In the genomic region with DNA sequence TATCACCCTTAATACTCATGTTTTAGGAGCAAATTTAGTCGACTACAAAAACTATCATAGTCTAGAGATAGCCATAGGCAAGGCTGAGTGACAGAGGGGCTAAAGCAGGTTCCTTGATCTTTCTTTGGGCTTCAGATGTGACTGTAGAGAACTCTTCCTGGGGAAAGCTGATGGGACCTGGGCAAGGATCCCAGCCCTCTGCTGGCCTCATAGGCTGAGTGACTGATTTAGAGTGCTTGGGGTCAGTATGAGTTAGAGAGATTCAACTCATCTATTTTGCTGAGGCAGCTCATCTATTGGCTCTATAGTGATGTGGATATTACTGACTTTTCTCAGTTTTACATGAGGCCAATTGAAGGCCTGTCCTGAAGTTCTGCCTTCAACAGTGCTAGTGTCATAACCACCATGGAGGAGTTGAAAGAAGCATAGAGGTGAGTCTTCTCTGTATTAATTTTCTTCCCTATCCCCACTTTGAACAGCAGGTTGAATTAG, we compare ENCODE assay signal across 1 cellular context.
TF ChIP-seq lines count a peak whose summit lies in the region.

No MANE protein-coding gene starts in this region.

TF ChIP-seq in HCT116, 20 proteins besides CTCF, POLR2A, EP300 and RAD21:
- TF ChIP-seq, protein P1, sequence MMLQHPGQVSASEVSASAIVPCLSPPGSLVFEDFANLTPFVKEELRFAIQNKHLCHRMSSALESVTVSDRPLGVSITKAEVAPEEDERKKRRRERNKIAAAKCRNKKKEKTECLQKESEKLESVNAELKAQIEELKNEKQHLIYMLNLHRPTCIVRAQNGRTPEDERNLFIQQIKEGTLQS (IDR thresholded peaks at IDR 0.05): no peak
- TF ChIP-seq CBX3 (IDR thresholded peaks at IDR 0.05; ENCODE audit: low read depth) (no peak), EZH2phosphoT487 (IDR thresholded peaks at IDR 0.05; ENCODE audit: borderline replicate concordance) (no peak), YY1 (IDR thresholded peaks at IDR 0.05; ENCODE audit: extremely low read depth, insufficient replicate concordance, low read depth, low read length) (no peak), EZH2 (IDR thresholded peaks at IDR 0.05) (no peak)
- TF ChIP-seq, protein P2, sequence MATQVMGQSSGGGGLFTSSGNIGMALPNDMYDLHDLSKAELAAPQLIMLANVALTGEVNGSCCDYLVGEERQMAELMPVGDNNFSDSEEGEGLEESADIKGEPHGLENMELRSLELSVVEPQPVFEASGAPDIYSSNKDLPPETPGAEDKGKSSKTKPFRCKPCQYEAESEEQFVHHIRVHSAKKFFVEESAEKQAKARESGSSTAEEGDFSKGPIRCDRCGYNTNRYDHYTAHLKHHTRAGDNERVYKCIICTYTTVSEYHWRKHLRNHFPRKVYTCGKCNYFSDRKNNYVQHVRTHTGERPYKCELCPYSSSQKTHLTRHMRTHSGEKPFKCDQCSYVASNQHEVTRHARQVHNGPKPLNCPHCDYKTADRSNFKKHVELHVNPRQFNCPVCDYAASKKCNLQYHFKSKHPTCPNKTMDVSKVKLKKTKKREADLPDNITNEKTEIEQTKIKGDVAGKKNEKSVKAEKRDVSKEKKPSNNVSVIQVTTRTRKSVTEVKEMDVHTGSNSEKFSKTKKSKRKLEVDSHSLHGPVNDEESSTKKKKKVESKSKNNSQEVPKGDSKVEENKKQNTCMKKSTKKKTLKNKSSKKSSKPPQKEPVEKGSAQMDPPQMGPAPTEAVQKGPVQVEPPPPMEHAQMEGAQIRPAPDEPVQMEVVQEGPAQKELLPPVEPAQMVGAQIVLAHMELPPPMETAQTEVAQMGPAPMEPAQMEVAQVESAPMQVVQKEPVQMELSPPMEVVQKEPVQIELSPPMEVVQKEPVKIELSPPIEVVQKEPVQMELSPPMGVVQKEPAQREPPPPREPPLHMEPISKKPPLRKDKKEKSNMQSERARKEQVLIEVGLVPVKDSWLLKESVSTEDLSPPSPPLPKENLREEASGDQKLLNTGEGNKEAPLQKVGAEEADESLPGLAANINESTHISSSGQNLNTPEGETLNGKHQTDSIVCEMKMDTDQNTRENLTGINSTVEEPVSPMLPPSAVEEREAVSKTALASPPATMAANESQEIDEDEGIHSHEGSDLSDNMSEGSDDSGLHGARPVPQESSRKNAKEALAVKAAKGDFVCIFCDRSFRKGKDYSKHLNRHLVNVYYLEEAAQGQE (IDR thresholded peaks at IDR 0.05; ENCODE audit: low read depth): no peak
- TF ChIP-seq, protein P3, sequence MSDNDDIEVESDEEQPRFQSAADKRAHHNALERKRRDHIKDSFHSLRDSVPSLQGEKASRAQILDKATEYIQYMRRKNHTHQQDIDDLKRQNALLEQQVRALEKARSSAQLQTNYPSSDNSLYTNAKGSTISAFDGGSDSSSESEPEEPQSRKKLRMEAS (IDR thresholded peaks at IDR 0.05): no peak
- TF ChIP-seq, protein P4, sequence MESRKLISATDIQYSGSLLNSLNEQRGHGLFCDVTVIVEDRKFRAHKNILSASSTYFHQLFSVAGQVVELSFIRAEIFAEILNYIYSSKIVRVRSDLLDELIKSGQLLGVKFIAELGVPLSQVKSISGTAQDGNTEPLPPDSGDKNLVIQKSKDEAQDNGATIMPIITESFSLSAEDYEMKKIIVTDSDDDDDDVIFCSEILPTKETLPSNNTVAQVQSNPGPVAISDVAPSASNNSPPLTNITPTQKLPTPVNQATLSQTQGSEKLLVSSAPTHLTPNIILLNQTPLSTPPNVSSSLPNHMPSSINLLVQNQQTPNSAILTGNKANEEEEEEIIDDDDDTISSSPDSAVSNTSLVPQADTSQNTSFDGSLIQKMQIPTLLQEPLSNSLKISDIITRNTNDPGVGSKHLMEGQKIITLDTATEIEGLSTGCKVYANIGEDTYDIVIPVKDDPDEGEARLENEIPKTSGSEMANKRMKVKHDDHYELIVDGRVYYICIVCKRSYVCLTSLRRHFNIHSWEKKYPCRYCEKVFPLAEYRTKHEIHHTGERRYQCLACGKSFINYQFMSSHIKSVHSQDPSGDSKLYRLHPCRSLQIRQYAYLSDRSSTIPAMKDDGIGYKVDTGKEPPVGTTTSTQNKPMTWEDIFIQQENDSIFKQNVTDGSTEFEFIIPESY (IDR thresholded peaks at IDR 0.05; ENCODE audit: extremely low read depth, insufficient replicate concordance, low read length): no peak
